Comparison of ENCODE assay signal across 18 cellular contexts in genomic region chr1:38106726-38107125, GRCh38.
DNase-seq lines count a peak whose midpoint lies in the region; ATAC-seq, FAIRE-seq and TF ChIP-seq lines count a peak whose summit lies in the region.
"Had no signal": no experiment of that assay in that cellular context is flagged by ENCODE, and none has a peak within 500 bp of the region (broad histone marks: within the 10 kb centered on the region; RNA-seq: fewer than 3 reads in every experiment).

No MANE protein-coding gene starts in this region.

- ATAC-seq in stimulated activated memory B cell treated with anti-CD40 and anti-IgM and Interleukin-4, amounts not matched to agents 10 μg/mL and 1 μg/mL and 100 μg/mL, for 72 hours, result peak; percentile 46
- no peak for ATAC-seq in pancreas
- ATAC-seq: A549, GM23338 had no signal

- H3K27ac ChIP-seq in Karpas-422 (ENCODE audit: low read length), result no peak overlapping the region; the same call in 1 of the 2 replicates
- no peak overlapping the region for H3K27ac ChIP-seq in pancreas
- H3K27ac ChIP-seq: 22Rv1, A549, C4-2B had no signal

- no peaks in the 10 kb centered on the region for H3K9me3 Mint-ChIP-seq in stimulated activated memory B cell treated with anti-CD40 and anti-IgM and Interleukin-4, amounts not matched to agents 10 μg/mL and 1 μg/mL and 100 μg/mL, for 72 hours

- H3K9me2 ChIP-seq in Karpas-422 (replicated peaks; ENCODE audit: insufficient read depth, low read length), result no peaks in the 10 kb centered on the region

- H3K79me2 ChIP-seq in Karpas-422 (ENCODE audit: low read length), result no peaks in the 10 kb centered on the region

- peak overlapping the region; percentile 23 for H3K4me2 ChIP-seq in Karpas-422 (ENCODE audit: low read depth, low read length, poor library complexity, severe bottlenecking)
- H3K4me2 ChIP-seq: A549, GM23338 had no signal

- no peak for FAIRE-seq in pancreas (lab: Jason Lieb, UNC)
- FAIRE-seq: A549, H54 had no signal

- peaks cover 8% of the 10 kb centered on the region for H3K4me1 Mint-ChIP-seq in stimulated activated memory B cell treated with anti-CD40 and anti-IgM and Interleukin-4, amounts not matched to agents 10 μg/mL and 1 μg/mL and 100 μg/mL, for 72 hours
- H3K4me1 Mint-ChIP-seq: CD4-positive, alpha-beta memory T cell had no signal

- no peaks in the 10 kb centered on the region for H4K20me1 ChIP-seq in Karpas-422 (ENCODE audit: insufficient read depth, low read depth, low read length)

- WGBS in pancreas, 2 donors, result 61 to 71% methylated on average over 4 of the region's 4 CpGs

- H3K27me3 ChIP-seq in GM06990 (replicated peaks; ENCODE audit: control insufficient read depth, insufficient read depth, low read length) (no peaks in the 10 kb centered on the region), Karpas-422 (ENCODE audit: low read length) (no peaks in the 10 kb centered on the region), pancreas (no peaks in the 10 kb centered on the region)

- no peak for TF ChIP-seq CTCF in GM06990 (IDR thresholded peaks at IDR 0.05; ENCODE audit: insufficient read depth, low read length, poor library complexity, severe bottlenecking)
- TF ChIP-seq CTCF in pancreas (IDR thresholded peaks at IDR 0.05), result no peak

- no peaks in the 10 kb centered on the region for H3K36me3 Mint-ChIP-seq in stimulated activated memory B cell treated with anti-CD40 and anti-IgM and Interleukin-4, amounts not matched to agents 10 μg/mL and 1 μg/mL and 100 μg/mL, for 72 hours
- H3K36me3 Mint-ChIP-seq: CD4-positive, alpha-beta memory T cell had no signal

- H3K9ac ChIP-seq in Karpas-422 (ENCODE audit: low read length), result peak overlapping the region; percentile 37; the same call in 1 of the 2 replicates

- no peak overlapping the region for H3K27ac Mint-ChIP-seq in stimulated activated memory B cell treated with anti-CD40 and anti-IgM and Interleukin-4, amounts not matched to agents 10 μg/mL and 1 μg/mL and 100 μg/mL, for 72 hours
- H3K27ac Mint-ChIP-seq: CD4-positive, alpha-beta memory T cell; GM23338 had no signal

- no peak overlapping the region; the same call in 1 of the 2 replicates for H2AFZ ChIP-seq in Karpas-422 (ENCODE audit: low read length)
- H2AFZ ChIP-seq: GM23338 had no signal

- peak; percentile 24 for DNase-seq in GM06990 (ENCODE audit: extremely low read depth, insufficient read length)
- DNase-seq in Karpas-422, result no peak
- DNase-seq in left kidney (ENCODE audit: low read depth, low spot score), result peak; percentile 55
- no peak for DNase-seq in pancreas
- no peak for DNase-seq in stimulated activated CD4-positive, alpha-beta T cell treated with anti-CD3 and anti-CD28 coated beads, Interleukin-4, amount 100 ng/mL, for 4 hours
- DNase-seq in activated CD8-positive, alpha-beta memory T cell treated with anti-CD3 and anti-CD28 coated beads, Interleukin-2, amount 50 U/mL, for 48 hours, result no peak
- DNase-seq: AML-193; CD4-positive, alpha-beta memory T cell; DMS153; DMS79; GDM1; HCEC 1CT had no signal

- H3K4me1 ChIP-seq in Karpas-422 (ENCODE audit: low read length) (peaks cover 12% of the 10 kb centered on the region), pancreas (no peaks in the 10 kb centered on the region)
- H3K4me1 ChIP-seq: A549 had no signal

- no peaks in the 10 kb centered on the region for H3K36me3 ChIP-seq in GM06990 (ENCODE audit: control insufficient read depth, insufficient read depth, low read length)
- no peaks in the 10 kb centered on the region for H3K36me3 ChIP-seq in Karpas-422 (ENCODE audit: insufficient read depth, low read length)
- H3K36me3 ChIP-seq in pancreas, result no peaks in the 10 kb centered on the region

- H3K4me3 Mint-ChIP-seq in stimulated activated memory B cell treated with anti-CD40 and anti-IgM and Interleukin-4, amounts not matched to agents 10 μg/mL and 1 μg/mL and 100 μg/mL, for 72 hours, result no peak overlapping the region
- H3K4me3 Mint-ChIP-seq: CD4-positive, alpha-beta memory T cell; GM23338 had no signal

- H3K4me3 ChIP-seq in GM06990 (replicated peaks; ENCODE audit: low read depth, low read length) (no peak overlapping the region), Karpas-422 (ENCODE audit: low read length) (no peak overlapping the region), pancreas (no peak overlapping the region)
- H3K4me3 ChIP-seq: A549, GM23338 had no signal

- no peaks in the 10 kb centered on the region for H3K27me3 Mint-ChIP-seq in stimulated activated memory B cell treated with anti-CD40 and anti-IgM and Interleukin-4, amounts not matched to agents 10 μg/mL and 1 μg/mL and 100 μg/mL, for 72 hours

- H3K9me3 ChIP-seq in Karpas-422 (ENCODE audit: low read length), result no peaks in the 10 kb centered on the region
- no peaks in the 10 kb centered on the region for H3K9me3 ChIP-seq in pancreas
- H3K9me3 ChIP-seq: A549 had no signal

- intact Hi-C loops in pancreas (cut with DNase I), result no loop called here

Comparison
In these comparisons a context has a peak if more than half of its experiments do, and no peak if none do; other contexts are left out.
1. DNase-seq: peak in GM06990 (single experiment) and left kidney (single experiment); none in Karpas-422 (single experiment), pancreas (0 of 6), stimulated activated CD4-positive, alpha-beta T cell treated with anti-CD3 and anti-CD28 coated beads, Interleukin-4, amount 100 ng/mL, for 4 hours (0 of 2) and activated CD8-positive, alpha-beta memory T cell treated with anti-CD3 and anti-CD28 coated beads, Interleukin-2, amount 50 U/mL, for 48 hours (single experiment).